ENCODE assay signal across 1 cellular context in the genomic region with DNA sequence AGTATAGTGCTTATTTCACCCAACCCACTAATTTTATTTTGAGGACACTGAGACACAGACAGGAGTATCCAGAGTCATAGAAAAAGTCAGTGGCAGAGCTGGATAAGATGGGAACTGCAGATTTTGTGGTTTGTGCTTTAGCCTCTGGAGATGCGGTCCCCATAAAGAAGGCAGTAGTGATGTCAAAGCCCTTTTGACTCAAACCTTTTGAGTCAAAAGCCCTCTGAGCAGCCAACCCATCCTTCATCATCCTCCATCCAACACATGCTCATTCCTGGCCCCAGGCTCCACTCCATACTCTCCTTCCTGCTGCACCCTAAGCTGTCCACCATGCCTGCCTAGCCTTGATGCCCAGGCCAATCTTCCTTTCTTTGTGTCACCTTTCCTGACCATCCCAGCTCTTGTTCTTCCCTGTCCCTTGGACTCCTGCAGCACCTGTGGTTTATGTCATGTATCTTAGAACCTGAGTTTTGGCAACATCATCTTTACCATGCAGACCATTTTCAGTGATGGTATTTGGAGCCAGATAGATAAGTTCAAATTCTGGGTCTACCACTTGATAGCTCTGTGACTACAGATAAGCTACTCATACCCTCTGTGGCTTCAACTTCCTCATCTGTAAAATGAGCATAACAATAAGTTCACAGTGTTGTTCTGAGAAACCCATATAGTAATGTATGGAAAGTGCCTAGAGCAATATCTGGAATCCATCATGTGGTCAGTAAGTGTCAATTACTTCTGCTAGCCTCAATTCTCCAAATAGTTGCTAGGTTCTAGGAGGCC.
TF ChIP-seq lines count a peak whose summit lies in the region.

No MANE protein-coding gene starts in this region.

TF ChIP-seq in K562, 482 proteins besides CTCF, POLR2A, EP300 and RAD21 (continued from another document and continues in another):
- TF ChIP-seq, protein P1, sequence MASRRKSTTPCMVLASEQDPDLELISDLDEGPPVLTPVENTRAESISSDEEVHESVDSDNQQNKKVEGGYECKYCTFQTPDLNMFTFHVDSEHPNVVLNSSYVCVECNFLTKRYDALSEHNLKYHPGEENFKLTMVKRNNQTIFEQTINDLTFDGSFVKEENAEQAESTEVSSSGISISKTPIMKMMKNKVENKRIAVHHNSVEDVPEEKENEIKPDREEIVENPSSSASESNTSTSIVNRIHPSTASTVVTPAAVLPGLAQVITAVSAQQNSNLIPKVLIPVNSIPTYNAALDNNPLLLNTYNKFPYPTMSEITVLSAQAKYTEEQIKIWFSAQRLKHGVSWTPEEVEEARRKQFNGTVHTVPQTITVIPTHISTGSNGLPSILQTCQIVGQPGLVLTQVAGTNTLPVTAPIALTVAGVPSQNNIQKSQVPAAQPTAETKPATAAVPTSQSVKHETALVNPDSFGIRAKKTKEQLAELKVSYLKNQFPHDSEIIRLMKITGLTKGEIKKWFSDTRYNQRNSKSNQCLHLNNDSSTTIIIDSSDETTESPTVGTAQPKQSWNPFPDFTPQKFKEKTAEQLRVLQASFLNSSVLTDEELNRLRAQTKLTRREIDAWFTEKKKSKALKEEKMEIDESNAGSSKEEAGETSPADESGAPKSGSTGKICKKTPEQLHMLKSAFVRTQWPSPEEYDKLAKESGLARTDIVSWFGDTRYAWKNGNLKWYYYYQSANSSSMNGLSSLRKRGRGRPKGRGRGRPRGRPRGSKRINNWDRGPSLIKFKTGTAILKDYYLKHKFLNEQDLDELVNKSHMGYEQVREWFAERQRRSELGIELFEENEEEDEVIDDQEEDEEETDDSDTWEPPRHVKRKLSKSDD (conservative IDR thresholded peaks at IDR 0.05; ENCODE audit: low read length), result no peak
- TF ChIP-seq, protein P2, sequence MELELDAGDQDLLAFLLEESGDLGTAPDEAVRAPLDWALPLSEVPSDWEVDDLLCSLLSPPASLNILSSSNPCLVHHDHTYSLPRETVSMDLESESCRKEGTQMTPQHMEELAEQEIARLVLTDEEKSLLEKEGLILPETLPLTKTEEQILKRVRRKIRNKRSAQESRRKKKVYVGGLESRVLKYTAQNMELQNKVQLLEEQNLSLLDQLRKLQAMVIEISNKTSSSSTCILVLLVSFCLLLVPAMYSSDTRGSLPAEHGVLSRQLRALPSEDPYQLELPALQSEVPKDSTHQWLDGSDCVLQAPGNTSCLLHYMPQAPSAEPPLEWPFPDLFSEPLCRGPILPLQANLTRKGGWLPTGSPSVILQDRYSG (tag; conservative IDR thresholded peaks at IDR 0.05; ENCODE audit: low read depth), result no peak
- TF ChIP-seq FOS (IDR thresholded peaks at IDR 0.05; ENCODE audit: extremely low read depth, insufficient read length) (no peak), ATF7 (IDR thresholded peaks at IDR 0.05) (no peak), MCM3 (IDR thresholded peaks at IDR 0.05) (no peak), ZNF311 (CRISPR knock-in tag; IDR thresholded peaks at IDR 0.05) (0 out of 2 replicates have a peak, but pooled peaks have one; percentile 49), ELF4 (CRISPR knock-in tag; IDR thresholded peaks at IDR 0.05) (0 out of 2 replicates have a peak, but pooled peaks have one; percentile 67), PML (IDR thresholded peaks at IDR 0.05; ENCODE audit: low read length) (peak; percentile 38; the same call in 1 of the 2 replicates), ZNF76 (CRISPR knock-in tag; IDR thresholded peaks at IDR 0.05; ENCODE audit: borderline replicate concordance) (no peak), HNRNPH1 (optimal IDR thresholded peaks at IDR 0.05; ENCODE audit: low read depth, low read length) (no peak), MCM2 (IDR thresholded peaks at IDR 0.05; ENCODE audit: low read depth) (no peak), CBX1 (IDR thresholded peaks at IDR 0.05; ENCODE audit: low read depth) (no peak), JUNB (CRISPR knock-in tag; conservative IDR thresholded peaks at IDR 0.05) (no peak), ZNF717 (CRISPR knock-in tag; IDR thresholded peaks at IDR 0.05) (no peak), FUS (optimal IDR thresholded peaks at IDR 0.05; ENCODE audit: low read depth, low read length) (no peak), ZNF184 (CRISPR knock-in tag; IDR thresholded peaks at IDR 0.05) (no peak), ZNF124 (CRISPR knock-in tag; IDR thresholded peaks at IDR 0.05) (no peak), YY1 (IDR thresholded peaks at IDR 0.05; ENCODE audit: borderline replicate concordance in 1 of 3, control insufficient read depth in 1 of 3, extremely low read depth in 1 of 3, insufficient read depth in 3 of 3, insufficient read length in 1 of 3, insufficient replicate concordance in 2 of 3, low read depth in 1 of 3, low read length in 2 of 3) (no peak), XRCC5 (IDR thresholded peaks at IDR 0.05; ENCODE audit: low read depth, low read length) (no peak), STAG1 (CRISPR knock-in tag; IDR thresholded peaks at IDR 0.05; ENCODE audit: borderline replicate concordance) (no peak), ZNF282 (CRISPR knock-in tag; IDR thresholded peaks at IDR 0.05) (no peak), MAZ (CRISPR knock-in tag; conservative IDR thresholded peaks at IDR 0.05 in 1 of 2, IDR thresholded peaks at IDR 0.05 in 1 of 2) (0 out of 4 replicates have a peak, but pooled peaks of 1 of the 2 experiments have one; percentile 24)
- TF ChIP-seq, protein P3, sequence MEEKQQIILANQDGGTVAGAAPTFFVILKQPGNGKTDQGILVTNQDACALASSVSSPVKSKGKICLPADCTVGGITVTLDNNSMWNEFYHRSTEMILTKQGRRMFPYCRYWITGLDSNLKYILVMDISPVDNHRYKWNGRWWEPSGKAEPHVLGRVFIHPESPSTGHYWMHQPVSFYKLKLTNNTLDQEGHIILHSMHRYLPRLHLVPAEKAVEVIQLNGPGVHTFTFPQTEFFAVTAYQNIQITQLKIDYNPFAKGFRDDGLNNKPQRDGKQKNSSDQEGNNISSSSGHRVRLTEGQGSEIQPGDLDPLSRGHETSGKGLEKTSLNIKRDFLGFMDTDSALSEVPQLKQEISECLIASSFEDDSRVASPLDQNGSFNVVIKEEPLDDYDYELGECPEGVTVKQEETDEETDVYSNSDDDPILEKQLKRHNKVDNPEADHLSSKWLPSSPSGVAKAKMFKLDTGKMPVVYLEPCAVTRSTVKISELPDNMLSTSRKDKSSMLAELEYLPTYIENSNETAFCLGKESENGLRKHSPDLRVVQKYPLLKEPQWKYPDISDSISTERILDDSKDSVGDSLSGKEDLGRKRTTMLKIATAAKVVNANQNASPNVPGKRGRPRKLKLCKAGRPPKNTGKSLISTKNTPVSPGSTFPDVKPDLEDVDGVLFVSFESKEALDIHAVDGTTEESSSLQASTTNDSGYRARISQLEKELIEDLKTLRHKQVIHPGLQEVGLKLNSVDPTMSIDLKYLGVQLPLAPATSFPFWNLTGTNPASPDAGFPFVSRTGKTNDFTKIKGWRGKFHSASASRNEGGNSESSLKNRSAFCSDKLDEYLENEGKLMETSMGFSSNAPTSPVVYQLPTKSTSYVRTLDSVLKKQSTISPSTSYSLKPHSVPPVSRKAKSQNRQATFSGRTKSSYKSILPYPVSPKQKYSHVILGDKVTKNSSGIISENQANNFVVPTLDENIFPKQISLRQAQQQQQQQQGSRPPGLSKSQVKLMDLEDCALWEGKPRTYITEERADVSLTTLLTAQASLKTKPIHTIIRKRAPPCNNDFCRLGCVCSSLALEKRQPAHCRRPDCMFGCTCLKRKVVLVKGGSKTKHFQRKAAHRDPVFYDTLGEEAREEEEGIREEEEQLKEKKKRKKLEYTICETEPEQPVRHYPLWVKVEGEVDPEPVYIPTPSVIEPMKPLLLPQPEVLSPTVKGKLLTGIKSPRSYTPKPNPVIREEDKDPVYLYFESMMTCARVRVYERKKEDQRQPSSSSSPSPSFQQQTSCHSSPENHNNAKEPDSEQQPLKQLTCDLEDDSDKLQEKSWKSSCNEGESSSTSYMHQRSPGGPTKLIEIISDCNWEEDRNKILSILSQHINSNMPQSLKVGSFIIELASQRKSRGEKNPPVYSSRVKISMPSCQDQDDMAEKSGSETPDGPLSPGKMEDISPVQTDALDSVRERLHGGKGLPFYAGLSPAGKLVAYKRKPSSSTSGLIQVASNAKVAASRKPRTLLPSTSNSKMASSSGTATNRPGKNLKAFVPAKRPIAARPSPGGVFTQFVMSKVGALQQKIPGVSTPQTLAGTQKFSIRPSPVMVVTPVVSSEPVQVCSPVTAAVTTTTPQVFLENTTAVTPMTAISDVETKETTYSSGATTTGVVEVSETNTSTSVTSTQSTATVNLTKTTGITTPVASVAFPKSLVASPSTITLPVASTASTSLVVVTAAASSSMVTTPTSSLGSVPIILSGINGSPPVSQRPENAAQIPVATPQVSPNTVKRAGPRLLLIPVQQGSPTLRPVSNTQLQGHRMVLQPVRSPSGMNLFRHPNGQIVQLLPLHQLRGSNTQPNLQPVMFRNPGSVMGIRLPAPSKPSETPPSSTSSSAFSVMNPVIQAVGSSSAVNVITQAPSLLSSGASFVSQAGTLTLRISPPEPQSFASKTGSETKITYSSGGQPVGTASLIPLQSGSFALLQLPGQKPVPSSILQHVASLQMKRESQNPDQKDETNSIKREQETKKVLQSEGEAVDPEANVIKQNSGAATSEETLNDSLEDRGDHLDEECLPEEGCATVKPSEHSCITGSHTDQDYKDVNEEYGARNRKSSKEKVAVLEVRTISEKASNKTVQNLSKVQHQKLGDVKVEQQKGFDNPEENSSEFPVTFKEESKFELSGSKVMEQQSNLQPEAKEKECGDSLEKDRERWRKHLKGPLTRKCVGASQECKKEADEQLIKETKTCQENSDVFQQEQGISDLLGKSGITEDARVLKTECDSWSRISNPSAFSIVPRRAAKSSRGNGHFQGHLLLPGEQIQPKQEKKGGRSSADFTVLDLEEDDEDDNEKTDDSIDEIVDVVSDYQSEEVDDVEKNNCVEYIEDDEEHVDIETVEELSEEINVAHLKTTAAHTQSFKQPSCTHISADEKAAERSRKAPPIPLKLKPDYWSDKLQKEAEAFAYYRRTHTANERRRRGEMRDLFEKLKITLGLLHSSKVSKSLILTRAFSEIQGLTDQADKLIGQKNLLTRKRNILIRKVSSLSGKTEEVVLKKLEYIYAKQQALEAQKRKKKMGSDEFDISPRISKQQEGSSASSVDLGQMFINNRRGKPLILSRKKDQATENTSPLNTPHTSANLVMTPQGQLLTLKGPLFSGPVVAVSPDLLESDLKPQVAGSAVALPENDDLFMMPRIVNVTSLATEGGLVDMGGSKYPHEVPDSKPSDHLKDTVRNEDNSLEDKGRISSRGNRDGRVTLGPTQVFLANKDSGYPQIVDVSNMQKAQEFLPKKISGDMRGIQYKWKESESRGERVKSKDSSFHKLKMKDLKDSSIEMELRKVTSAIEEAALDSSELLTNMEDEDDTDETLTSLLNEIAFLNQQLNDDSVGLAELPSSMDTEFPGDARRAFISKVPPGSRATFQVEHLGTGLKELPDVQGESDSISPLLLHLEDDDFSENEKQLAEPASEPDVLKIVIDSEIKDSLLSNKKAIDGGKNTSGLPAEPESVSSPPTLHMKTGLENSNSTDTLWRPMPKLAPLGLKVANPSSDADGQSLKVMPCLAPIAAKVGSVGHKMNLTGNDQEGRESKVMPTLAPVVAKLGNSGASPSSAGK (IDR thresholded peaks at IDR 0.05), result no peak; the same call in 1 of the 2 replicates
- TF ChIP-seq, protein P4, sequence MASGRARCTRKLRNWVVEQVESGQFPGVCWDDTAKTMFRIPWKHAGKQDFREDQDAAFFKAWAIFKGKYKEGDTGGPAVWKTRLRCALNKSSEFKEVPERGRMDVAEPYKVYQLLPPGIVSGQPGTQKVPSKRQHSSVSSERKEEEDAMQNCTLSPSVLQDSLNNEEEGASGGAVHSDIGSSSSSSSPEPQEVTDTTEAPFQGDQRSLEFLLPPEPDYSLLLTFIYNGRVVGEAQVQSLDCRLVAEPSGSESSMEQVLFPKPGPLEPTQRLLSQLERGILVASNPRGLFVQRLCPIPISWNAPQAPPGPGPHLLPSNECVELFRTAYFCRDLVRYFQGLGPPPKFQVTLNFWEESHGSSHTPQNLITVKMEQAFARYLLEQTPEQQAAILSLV (tag; IDR thresholded peaks at IDR 0.05), result no peak
- TF ChIP-seq, protein P5, sequence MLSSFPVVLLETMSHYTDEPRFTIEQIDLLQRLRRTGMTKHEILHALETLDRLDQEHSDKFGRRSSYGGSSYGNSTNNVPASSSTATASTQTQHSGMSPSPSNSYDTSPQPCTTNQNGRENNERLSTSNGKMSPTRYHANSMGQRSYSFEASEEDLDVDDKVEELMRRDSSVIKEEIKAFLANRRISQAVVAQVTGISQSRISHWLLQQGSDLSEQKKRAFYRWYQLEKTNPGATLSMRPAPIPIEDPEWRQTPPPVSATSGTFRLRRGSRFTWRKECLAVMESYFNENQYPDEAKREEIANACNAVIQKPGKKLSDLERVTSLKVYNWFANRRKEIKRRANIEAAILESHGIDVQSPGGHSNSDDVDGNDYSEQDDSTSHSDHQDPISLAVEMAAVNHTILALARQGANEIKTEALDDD (IDR thresholded peaks at IDR 0.05), result peak; percentile 87
- TF ChIP-seq, protein P6, sequence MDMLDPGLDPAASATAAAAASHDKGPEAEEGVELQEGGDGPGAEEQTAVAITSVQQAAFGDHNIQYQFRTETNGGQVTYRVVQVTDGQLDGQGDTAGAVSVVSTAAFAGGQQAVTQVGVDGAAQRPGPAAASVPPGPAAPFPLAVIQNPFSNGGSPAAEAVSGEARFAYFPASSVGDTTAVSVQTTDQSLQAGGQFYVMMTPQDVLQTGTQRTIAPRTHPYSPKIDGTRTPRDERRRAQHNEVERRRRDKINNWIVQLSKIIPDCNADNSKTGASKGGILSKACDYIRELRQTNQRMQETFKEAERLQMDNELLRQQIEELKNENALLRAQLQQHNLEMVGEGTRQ (CRISPR knock-in tag; IDR thresholded peaks at IDR 0.05), result no peak
- TF ChIP-seq, protein P7, sequence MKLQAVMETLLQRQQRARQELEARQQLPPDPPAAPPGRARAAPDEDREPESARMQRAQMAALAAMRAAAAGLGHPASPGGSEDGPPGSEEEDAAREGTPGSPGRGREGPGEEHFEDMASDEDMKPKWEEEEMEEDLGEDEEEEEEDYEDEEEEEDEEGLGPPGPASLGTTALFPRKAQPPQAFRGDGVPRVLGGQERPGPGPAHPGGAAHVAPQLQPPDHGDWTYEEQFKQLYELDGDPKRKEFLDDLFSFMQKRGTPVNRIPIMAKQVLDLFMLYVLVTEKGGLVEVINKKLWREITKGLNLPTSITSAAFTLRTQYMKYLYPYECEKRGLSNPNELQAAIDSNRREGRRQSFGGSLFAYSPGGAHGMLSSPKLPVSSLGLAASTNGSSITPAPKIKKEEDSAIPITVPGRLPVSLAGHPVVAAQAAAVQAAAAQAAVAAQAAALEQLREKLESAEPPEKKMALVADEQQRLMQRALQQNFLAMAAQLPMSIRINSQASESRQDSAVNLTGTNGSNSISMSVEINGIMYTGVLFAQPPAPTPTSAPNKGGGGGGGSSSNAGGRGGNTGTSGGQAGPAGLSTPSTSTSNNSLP (IDR thresholded peaks at IDR 0.05; ENCODE audit: borderline replicate concordance, low read depth, low read length), result no peak
